ENCODE assay signal across 1 cellular context in genomic region chr7:90346326-90347125, GRCh38.
TF ChIP-seq lines count a peak whose summit lies in the region.

A gene with protein sequence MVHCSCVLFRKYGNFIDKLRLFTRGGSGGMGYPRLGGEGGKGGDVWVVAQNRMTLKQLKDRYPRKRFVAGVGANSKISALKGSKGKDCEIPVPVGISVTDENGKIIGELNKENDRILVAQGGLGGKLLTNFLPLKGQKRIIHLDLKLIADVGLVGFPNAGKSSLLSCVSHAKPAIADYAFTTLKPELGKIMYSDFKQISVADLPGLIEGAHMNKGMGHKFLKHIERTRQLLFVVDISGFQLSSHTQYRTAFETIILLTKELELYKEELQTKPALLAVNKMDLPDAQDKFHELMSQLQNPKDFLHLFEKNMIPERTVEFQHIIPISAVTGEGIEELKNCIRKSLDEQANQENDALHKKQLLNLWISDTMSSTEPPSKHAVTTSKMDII (plus strand): TSS chr7:90346716. CDS start chr7:90346742, 26 bp downstream.

TF ChIP-seq in HepG2, 621 proteins besides CTCF, POLR2A, EP300 and RAD21 (continued from another document):
- TF ChIP-seq, protein P1, sequence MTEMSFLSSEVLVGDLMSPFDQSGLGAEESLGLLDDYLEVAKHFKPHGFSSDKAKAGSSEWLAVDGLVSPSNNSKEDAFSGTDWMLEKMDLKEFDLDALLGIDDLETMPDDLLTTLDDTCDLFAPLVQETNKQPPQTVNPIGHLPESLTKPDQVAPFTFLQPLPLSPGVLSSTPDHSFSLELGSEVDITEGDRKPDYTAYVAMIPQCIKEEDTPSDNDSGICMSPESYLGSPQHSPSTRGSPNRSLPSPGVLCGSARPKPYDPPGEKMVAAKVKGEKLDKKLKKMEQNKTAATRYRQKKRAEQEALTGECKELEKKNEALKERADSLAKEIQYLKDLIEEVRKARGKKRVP (CRISPR knock-in tag; IDR thresholded peaks at IDR 0.05) = peak in 1 of 2 experiments; percentile 75; a peak in 2 of 4 replicates
- peak; percentile 49 for TF ChIP-seq SKI (IDR thresholded peaks at IDR 0.05; ENCODE audit: partially characterized antibody)
- no peak for TF ChIP-seq ZFP36L1 (CRISPR knock-in tag; IDR thresholded peaks at IDR 0.05)
TF ChIP-seq in HepG2: peak in this region for 268.
